1 cellular context compared by ENCODE assay signal in the genomic region with DNA sequence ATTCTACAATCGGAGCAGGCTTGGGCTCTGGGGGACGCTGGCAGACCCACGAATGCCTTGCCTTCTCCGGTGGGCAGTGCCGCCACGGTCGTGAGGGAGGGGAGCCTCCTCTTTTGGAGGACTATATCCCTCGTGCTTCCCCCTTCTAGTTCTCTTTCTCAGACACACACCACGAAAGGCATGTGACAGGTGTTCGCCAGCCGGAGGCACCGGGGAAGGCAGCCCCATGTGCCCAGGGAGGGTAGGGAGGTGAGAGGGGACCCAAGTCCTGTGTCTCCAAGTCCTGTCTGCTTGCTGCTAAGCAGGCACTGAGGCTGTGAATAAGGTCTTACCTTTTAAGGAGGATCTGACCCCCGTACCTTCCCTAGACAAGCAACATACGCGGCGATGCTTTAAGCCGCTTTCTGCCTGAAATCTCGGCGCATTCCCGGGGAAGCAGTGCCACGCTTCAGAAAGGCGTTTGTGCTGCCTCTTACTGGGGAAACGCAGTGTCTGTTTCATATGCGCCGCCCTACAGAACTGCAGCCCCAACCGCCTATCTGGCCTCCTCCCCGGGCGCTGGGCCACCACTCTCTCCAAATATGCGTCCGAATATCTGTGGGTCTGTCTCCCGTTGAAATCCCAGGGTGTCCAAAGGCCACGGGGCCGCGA.
TF ChIP-seq lines count a peak whose summit lies in the region.

No MANE protein-coding gene starts in this region.

TF ChIP-seq in K562, 482 proteins besides CTCF, POLR2A, EP300 and RAD21 (continued from another document):
- TF ChIP-seq, protein P1, sequence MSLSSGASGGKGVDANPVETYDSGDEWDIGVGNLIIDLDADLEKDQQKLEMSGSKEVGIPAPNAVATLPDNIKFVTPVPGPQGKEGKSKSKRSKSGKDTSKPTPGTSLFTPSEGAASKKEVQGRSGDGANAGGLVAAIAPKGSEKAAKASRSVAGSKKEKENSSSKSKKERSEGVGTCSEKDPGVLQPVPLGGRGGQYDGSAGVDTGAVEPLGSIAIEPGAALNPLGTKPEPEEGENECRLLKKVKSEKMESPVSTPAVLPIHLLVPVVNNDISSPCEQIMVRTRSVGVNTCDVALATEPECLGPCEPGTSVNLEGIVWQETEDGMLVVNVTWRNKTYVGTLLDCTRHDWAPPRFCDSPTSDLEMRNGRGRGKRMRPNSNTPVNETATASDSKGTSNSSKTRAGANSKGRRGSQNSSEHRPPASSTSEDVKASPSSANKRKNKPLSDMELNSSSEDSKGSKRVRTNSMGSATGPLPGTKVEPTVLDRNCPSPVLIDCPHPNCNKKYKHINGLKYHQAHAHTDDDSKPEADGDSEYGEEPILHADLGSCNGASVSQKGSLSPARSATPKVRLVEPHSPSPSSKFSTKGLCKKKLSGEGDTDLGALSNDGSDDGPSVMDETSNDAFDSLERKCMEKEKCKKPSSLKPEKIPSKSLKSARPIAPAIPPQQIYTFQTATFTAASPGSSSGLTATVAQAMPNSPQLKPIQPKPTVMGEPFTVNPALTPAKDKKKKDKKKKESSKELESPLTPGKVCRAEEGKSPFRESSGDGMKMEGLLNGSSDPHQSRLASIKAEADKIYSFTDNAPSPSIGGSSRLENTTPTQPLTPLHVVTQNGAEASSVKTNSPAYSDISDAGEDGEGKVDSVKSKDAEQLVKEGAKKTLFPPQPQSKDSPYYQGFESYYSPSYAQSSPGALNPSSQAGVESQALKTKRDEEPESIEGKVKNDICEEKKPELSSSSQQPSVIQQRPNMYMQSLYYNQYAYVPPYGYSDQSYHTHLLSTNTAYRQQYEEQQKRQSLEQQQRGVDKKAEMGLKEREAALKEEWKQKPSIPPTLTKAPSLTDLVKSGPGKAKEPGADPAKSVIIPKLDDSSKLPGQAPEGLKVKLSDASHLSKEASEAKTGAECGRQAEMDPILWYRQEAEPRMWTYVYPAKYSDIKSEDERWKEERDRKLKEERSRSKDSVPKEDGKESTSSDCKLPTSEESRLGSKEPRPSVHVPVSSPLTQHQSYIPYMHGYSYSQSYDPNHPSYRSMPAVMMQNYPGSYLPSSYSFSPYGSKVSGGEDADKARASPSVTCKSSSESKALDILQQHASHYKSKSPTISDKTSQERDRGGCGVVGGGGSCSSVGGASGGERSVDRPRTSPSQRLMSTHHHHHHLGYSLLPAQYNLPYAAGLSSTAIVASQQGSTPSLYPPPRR (CRISPR knock-in tag; IDR thresholded peaks at IDR 0.05; ENCODE audit: borderline replicate concordance) = no peak
- TF ChIP-seq RBBP5 (IDR thresholded peaks at IDR 0.05; ENCODE audit: borderline replicate concordance, insufficient read depth, low read length, poor library complexity, severe bottlenecking) (no peak), ZNF347 (CRISPR knock-in tag; IDR thresholded peaks at IDR 0.05; ENCODE audit: low read depth) (no peak), ZC3H4 (CRISPR knock-in tag; IDR thresholded peaks at IDR 0.05; ENCODE audit: borderline replicate concordance) (no peak), U2AF2 (optimal IDR thresholded peaks at IDR 0.05; ENCODE audit: low read depth, low read length) (no peak), ZKSCAN3 (CRISPR knock-in tag; IDR thresholded peaks at IDR 0.05) (no peak), HSF4 (CRISPR knock-in tag; IDR thresholded peaks at IDR 0.05; ENCODE audit: borderline replicate concordance) (no peak)
TF ChIP-seq in K562: peak in this region for 0.
